10 cellular contexts compared by ENCODE assay signal in the genomic region with DNA sequence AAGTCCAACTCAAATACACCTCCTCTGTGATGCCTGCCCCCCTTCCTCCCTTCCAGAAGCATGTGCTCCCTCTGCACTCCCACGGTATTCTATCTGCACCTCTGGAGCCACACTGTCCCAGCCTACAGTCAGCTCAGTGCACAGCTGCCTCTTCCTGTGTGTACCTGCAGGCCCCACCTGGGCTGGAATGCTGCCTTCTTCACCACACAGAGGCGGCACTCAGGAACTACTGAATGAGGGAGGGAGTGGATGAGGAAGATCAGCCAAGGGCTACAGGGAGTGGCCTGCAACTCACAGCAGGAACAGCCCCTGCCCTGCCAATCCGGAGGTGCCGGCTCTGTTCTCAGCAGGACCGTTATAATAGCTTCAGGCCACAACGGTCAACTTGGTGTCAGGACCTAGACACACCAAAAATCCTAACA. TPM values are rescaled to one million over a fixed set of nuclear protein-coding genes. Genes with fewer than 3 reads are reported as not detected.
DNase-seq lines count a peak whose midpoint lies in the region; ATAC-seq and TF ChIP-seq lines count a peak whose summit lies in the region.
"Had no signal": no experiment of that assay in that cellular context is flagged by ENCODE, and none has a peak within 500 bp of the region (broad histone marks: within the 10 kb centered on the region; RNA-seq: fewer than 3 reads in every experiment).

No MANE protein-coding gene starts in this region.

- no peaks in the 10 kb centered on the region for H3K9me3 ChIP-seq in HCT116 (ENCODE audit: control insufficient read depth in 1 of 2, insufficient read depth in 1 of 2, low read depth in 1 of 2, low read length in 2 of 2)
- no peaks in the 10 kb centered on the region for H3K9me3 ChIP-seq in SK-N-SH
- H3K9me3 ChIP-seq in cardiac muscle cell (ENCODE audit: low read depth) = no peaks in the 10 kb centered on the region
- no peaks in the 10 kb centered on the region for H3K9me3 ChIP-seq in osteoblast (ENCODE audit: low read depth, low read length)
- H3K9me3 ChIP-seq in CD8-positive, alpha-beta memory T cell (ENCODE audit: low read length) = no peaks in the 10 kb centered on the region

- H3K27ac Mint-ChIP-seq in CD8-positive, alpha-beta memory T cell = peak overlapping the region in 1 of 8 donors; percentile 60

- peak; percentile 34 for DNase-seq in HCT116 (ENCODE audit: low read depth, low spot score)
- DNase-seq in SK-N-SH = peak; percentile 35
- DNase-seq in cardiac muscle cell (ENCODE audit: low read depth in 1 of 2, low spot score in 1 of 2) = peak in 1 of 2 donors; percentile 29
- no peak for DNase-seq in osteoblast (ENCODE audit: insufficient read length, low spot score, missing footprints)
- no peak for DNase-seq in CD8-positive, alpha-beta memory T cell
- DNase-seq in stimulated activated CD4-positive, alpha-beta T cell treated with anti-CD3 and anti-CD28 coated beads, Interleukin-2, amount 100 ng/mL, for 24 hours = no peak
- DNase-seq: NCI-H2171, T-helper 2 cell had no signal

- peak overlapping the region in 1 of 2 experiments; percentile 30; a peak in 1 of 4 replicates for H3K4me3 ChIP-seq in HCT116 (replicated peaks in 1 of 2; ENCODE audit: low read depth in 1 of 2, low read length in 2 of 2)
- H3K4me3 ChIP-seq in SK-N-SH (ENCODE audit: low read depth in 2 of 2, low read length in 1 of 2) = no peak overlapping the region
- no peak overlapping the region for H3K4me3 ChIP-seq in cardiac muscle cell
- H3K4me3 ChIP-seq in osteoblast (ENCODE audit: insufficient read depth, low read length) = no peak overlapping the region
- H3K4me3 ChIP-seq in CD8-positive, alpha-beta memory T cell (ENCODE audit: low read length) = no peak overlapping the region

- peaks cover 0 to 10% (median 5%) of the 10 kb centered on the region in 3 donors for H3K36me3 Mint-ChIP-seq in CD8-positive, alpha-beta memory T cell

- H3K9me2 ChIP-seq in HCT116 (ENCODE audit: insufficient read depth) (no peaks in the 10 kb centered on the region), SK-N-SH (no peaks in the 10 kb centered on the region)

- H2AFZ ChIP-seq in HCT116 (ENCODE audit: low read depth, low read length, poor library complexity, severe bottlenecking) (no peak overlapping the region), SK-N-SH (ENCODE audit: low read depth) (no peak overlapping the region), osteoblast (ENCODE audit: low read length) (no peak overlapping the region)

- H3K27me3 ChIP-seq in HCT116 (ENCODE audit: insufficient read depth, low read length) = no peaks in the 10 kb centered on the region
- no peaks in the 10 kb centered on the region for H3K27me3 ChIP-seq in SK-N-SH (ENCODE audit: insufficient read depth)
- H3K27me3 ChIP-seq in cardiac muscle cell = no peaks in the 10 kb centered on the region
- H3K27me3 ChIP-seq in osteoblast (ENCODE audit: insufficient read depth, low read length) = no peaks in the 10 kb centered on the region
- H3K27me3 ChIP-seq in CD8-positive, alpha-beta memory T cell (ENCODE audit: insufficient read depth, low read length, poor library complexity, severe bottlenecking) = no peaks in the 10 kb centered on the region

- no peak for TF ChIP-seq POLR2A in HCT116 (IDR thresholded peaks at IDR 0.05; ENCODE audit: borderline replicate concordance, extremely low read depth, insufficient read depth, insufficient read length)

- TF ChIP-seq RAD21 in HCT116 (IDR thresholded peaks at IDR 0.05; ENCODE audit: low read depth) = no peak
- TF ChIP-seq RAD21 in SK-N-SH (IDR thresholded peaks at IDR 0.05; ENCODE audit: low read length) = no peak

- CTCF ChIA-PET in HCT116 (lab: Charles Lee) (interaction anchor here (1.2 to 3.6 kb wide), 4 partner anchors 9 to 127 kb away, joined by 3 to 16 read pairs (median 8); no protein-coding TSS in a partner anchor), SK-N-SH (lab: Yijun Ruan, JAX) (interaction anchor here (0.6 to 11.3 kb wide), 47 partner anchors 9 to 182 kb away, joined by 3 to 231 read pairs (median 5); a partner anchor contains a TSS)
- CTCF ChIA-PET in CD8-positive, alpha-beta memory T cell (lab: Charles Lee) = no interaction called here

- RAD21 ChIA-PET in HCT116 (lab: Charles Lee; ENCODE audit: low non-redundant PET in 1 of 2, low total read pairs in 2 of 2, uncharacterized antibody in 2 of 2, unreplicated experiment in 2 of 2) = no interaction called here

- H3K36me3 ChIP-seq in HCT116 (ENCODE audit: control insufficient read depth in 1 of 2, insufficient read depth in 2 of 2, low read length in 2 of 2) = no peaks in the 10 kb centered on the region
- H3K36me3 ChIP-seq in SK-N-SH (replicated peaks in 1 of 2; ENCODE audit: control insufficient read depth in 1 of 2, insufficient read depth in 2 of 2, low read length in 1 of 2) = peaks cover 0 to 49% of the 10 kb centered on the region in 2 experiments
- no peaks in the 10 kb centered on the region for H3K36me3 ChIP-seq in cardiac muscle cell
- peaks cover 57% of the 10 kb centered on the region for H3K36me3 ChIP-seq in osteoblast (ENCODE audit: insufficient read depth, low read length)
- H3K36me3 ChIP-seq in CD8-positive, alpha-beta memory T cell (ENCODE audit: insufficient read depth, low read length) = no peaks in the 10 kb centered on the region

- H3K4me1 Mint-ChIP-seq in CD8-positive, alpha-beta memory T cell = peaks cover 3 to 23% (median 12%) of the 10 kb centered on the region in 3 donors

- peak overlapping the region; percentile 13; the same call in 1 of the 2 replicates for H3K9ac ChIP-seq in HCT116 (ENCODE audit: low read length)
- no peak overlapping the region for H3K9ac ChIP-seq in SK-N-SH

- ATAC-seq in HCT116 = peak; percentile 95
- no peak for ATAC-seq in HG03520 (IDR thresholded peaks at IDR 0.05; ENCODE audit: unreplicated experiment)
- no peak for ATAC-seq in HG03457 (IDR thresholded peaks at IDR 0.05; ENCODE audit: unreplicated experiment)

- H3K4me1 ChIP-seq in HCT116 (ENCODE audit: control insufficient read depth in 1 of 2, insufficient read depth in 2 of 2, low read length in 2 of 2) = peaks cover 21 to 30% of the 10 kb centered on the region in 2 experiments
- peaks cover 21 to 28% of the 10 kb centered on the region in 2 experiments for H3K4me1 ChIP-seq in SK-N-SH (ENCODE audit: control insufficient read depth in 1 of 2, insufficient read depth in 2 of 2, low read depth in 1 of 2, low read length in 1 of 2)
- H3K4me1 ChIP-seq in cardiac muscle cell (ENCODE audit: low read depth) = peaks cover 3% of the 10 kb centered on the region
- H3K4me1 ChIP-seq in osteoblast (ENCODE audit: insufficient read depth, low read length) = peaks cover 58% of the 10 kb centered on the region
- no peaks in the 10 kb centered on the region for H3K4me1 ChIP-seq in CD8-positive, alpha-beta memory T cell (ENCODE audit: insufficient read depth, low read length)

- TF ChIP-seq EP300 in SK-N-SH (IDR thresholded peaks at IDR 0.05; ENCODE audit: borderline replicate concordance in 1 of 2, low read depth in 1 of 2, low read length in 1 of 2) = no peak

- H3K79me2 ChIP-seq in HCT116 (ENCODE audit: insufficient read depth, low read length) (peaks cover 43% of the 10 kb centered on the region; the same call in 1 of the 2 replicates), SK-N-SH (ENCODE audit: insufficient read depth) (peaks cover 100% of the 10 kb centered on the region), osteoblast (ENCODE audit: insufficient read depth, low read length) (peaks cover 99% of the 10 kb centered on the region)

- H4K20me1 ChIP-seq in HCT116 (ENCODE audit: insufficient read depth) = no peaks in the 10 kb centered on the region
- H4K20me1 ChIP-seq in SK-N-SH (ENCODE audit: insufficient read depth) = peaks cover 100% of the 10 kb centered on the region
- H4K20me1 ChIP-seq in osteoblast (ENCODE audit: insufficient read depth, low read length) = peaks cover 81% of the 10 kb centered on the region

- no TSS peak for BruUV-seq in HCT116 (replicated peaks; lab: Mats Ljungman, UMichigan)

- H3K4me2 ChIP-seq in HCT116 (ENCODE audit: low read length) (peak overlapping the region; percentile 74), SK-N-SH (no peak overlapping the region), osteoblast (ENCODE audit: insufficient read depth, low read length) (peak overlapping the region; percentile 0)

- POLR2A ChIA-PET in HCT116 (lab: Charles Lee) (interaction anchor here (1.6 kb wide), 1 partner anchor 10 kb away, joined by 4 read pairs; a partner anchor contains a TSS), SK-N-SH (lab: Yijun Ruan, JAX) (no interaction called here)
- POLR2A ChIA-PET in CD8-positive, alpha-beta memory T cell (lab: Charles Lee) = no interaction called here

- TF ChIP-seq CTCF in HCT116 (IDR thresholded peaks at IDR 0.05 in 2 of 3, conservative IDR thresholded peaks at IDR 0.05 in 1 of 3; ENCODE audit: borderline replicate concordance in 1 of 3, insufficient read depth in 1 of 3, low read depth in 2 of 3, low read length in 2 of 3) = no peak
- TF ChIP-seq CTCF in SK-N-SH (IDR thresholded peaks at IDR 0.05) = no peak
- TF ChIP-seq CTCF in cardiac muscle cell (IDR thresholded peaks at IDR 0.05; ENCODE audit: low read depth, low read length) = no peak
- no peak for TF ChIP-seq CTCF in osteoblast (IDR thresholded peaks at IDR 0.05; ENCODE audit: extremely low read depth, low read depth, low read length)

- intact Hi-C loops in HCT116 (cut with micrococcal nuclease) = loop anchor here (1.0 kb wide), 2 partner anchors 125 to 159 kb away; no protein-coding TSS in a partner anchor

- peaks cover 0 to 4% (median 0%) of the 10 kb centered on the region in 5 donors for H3K9me3 Mint-ChIP-seq in CD8-positive, alpha-beta memory T cell

- no peak overlapping the region for H3K4me3 Mint-ChIP-seq in CD8-positive, alpha-beta memory T cell

- peaks cover 0 to 4% of the 10 kb centered on the region in 2 donors for H3K27me3 Mint-ChIP-seq in CD8-positive, alpha-beta memory T cell

- peak overlapping the region; percentile 1; the same call in 1 of the 2 replicates for H3K27ac ChIP-seq in HCT116 (ENCODE audit: low read depth, low read length)
- peak overlapping the region; percentile 13 to 63; a peak in 3 of 4 replicates for H3K27ac ChIP-seq in SK-N-SH (ENCODE audit: low read depth in 2 of 2, low read length in 1 of 2)
- H3K27ac ChIP-seq in cardiac muscle cell = peak overlapping the region; percentile 64
- peak overlapping the region; percentile 3 for H3K27ac ChIP-seq in osteoblast (ENCODE audit: low read depth, low read length)
- H3K27ac ChIP-seq in CD8-positive, alpha-beta memory T cell (ENCODE audit: low read depth, low read length) = no peak overlapping the region

- H3F3A ChIP-seq in SK-N-SH (replicated peaks; ENCODE audit: insufficient read depth) = peaks cover 26% of the 10 kb centered on the region

- WGBS in SK-N-SH (ENCODE audit: low lambda C conversion rate) = 30% methylated on average over 4 of the region's 6 CpGs

TF ChIP-seq in SK-N-SH, 30 proteins besides CTCF, POLR2A, EP300 and RAD21 (continues in another document):
- TF ChIP-seq TCF12 (IDR thresholded peaks at IDR 0.05) = no peak

RNA-seq across cellular contexts. Expression of a gene that starts 10.1 kb away (rescaled TPM):
- total RNA-seq in HCT116 (2021; ENCODE audit: unreplicated experiment) (19.4 TPM), cardiac muscle cell (16.3 and 31.9 TPM in 2 replicates), osteoblast (101 and 106 TPM in 2 replicates)
- 9.7 and 10.0 TPM in 2 replicates for polyA plus RNA-seq in HCT116 (2012)
- polyA plus RNA-seq in SK-N-SH (2012; rRNA removed) (40.6 and 67.9 TPM in 2 replicates), cardiac muscle cell (10.5 and 19.9 TPM in 2 replicates)
- 48.9 and 59.9 TPM in 2 replicates for polyA plus RNA-seq in SK-N-SH (2012; cell fraction: cytosol; rRNA removed)
- polyA plus RNA-seq in SK-N-SH (2012; cell fraction: nucleus; rRNA removed) = 89.8 and 105 TPM in 2 replicates
- 10 to 100 TPM; 18.4 to 19.9 TPM for total RNA-seq in CD8-positive, alpha-beta memory T cell
- 2.3 TPM for polyA plus RNA-seq in CD8-positive, alpha-beta memory T cell

Comparison
In these comparisons a context has a peak if more than half of its experiments do, and no peak if none do; other contexts are left out.
1. DNase-seq: peak in HCT116 (single experiment) and SK-N-SH (single experiment); none in osteoblast (single experiment), CD8-positive, alpha-beta memory T cell (0 of 5) and stimulated activated CD4-positive, alpha-beta T cell treated with anti-CD3 and anti-CD28 coated beads, Interleukin-2, amount 100 ng/mL, for 24 hours (0 of 2).